8 cellular contexts compared by ENCODE assay signal in the genomic region with DNA sequence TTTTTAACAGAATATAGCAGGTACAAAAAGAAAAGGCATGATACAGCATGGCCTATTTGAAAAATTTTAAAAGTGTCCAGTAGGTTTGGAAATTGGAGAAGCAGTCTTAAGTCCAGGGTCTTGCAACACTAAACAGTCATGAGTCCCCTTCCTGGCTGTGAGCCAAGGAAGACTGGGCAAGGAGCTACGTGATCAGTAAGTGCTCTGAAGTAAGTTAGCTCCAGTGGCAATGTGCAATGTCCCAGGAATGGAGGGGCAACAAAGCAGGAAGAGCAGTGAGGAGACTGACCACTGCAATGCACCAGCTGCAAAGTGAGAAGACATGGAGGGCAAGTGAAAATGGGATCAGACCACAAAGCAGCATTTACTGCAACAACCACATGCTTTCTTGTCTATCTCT.
A peak's percentile ranks its signal among the peaks of the same experiment; 100 is the strongest.
DNase-seq lines count a peak whose midpoint lies in the region; ATAC-seq and TF ChIP-seq lines count a peak whose summit lies in the region.

No MANE protein-coding gene starts in this region.

- DNase-seq in Ammon's horn (ENCODE audit: low spot score) (peak; percentile 70), cerebellar cortex (ENCODE audit: low spot score) (peak; percentile 10), SW 1271 (lab: John Stamatoyannopoulos, UW) (no peak)
- DNase-seq in naive thymus-derived CD8-positive, alpha-beta T cell: no peak

- H3K4me1 Mint-ChIP-seq in naive thymus-derived CD8-positive, alpha-beta T cell: peaks cover 13 to 25% (median 18%) of the 10 kb centered on the region in 4 donors

- peak overlapping the region in 1 of 10 donors; percentile 16 for H3K4me3 Mint-ChIP-seq in naive thymus-derived CD8-positive, alpha-beta T cell

- no peak for TF ChIP-seq EP300 in Ishikawa (IDR thresholded peaks at IDR 0.05; ENCODE audit: borderline replicate concordance)

- H3K27me3 Mint-ChIP-seq in naive thymus-derived CD8-positive, alpha-beta T cell: no peaks in the 10 kb centered on the region

- peaks cover 9 to 87% (median 22%) of the 10 kb centered on the region in 3 donors for H3K36me3 Mint-ChIP-seq in naive thymus-derived CD8-positive, alpha-beta T cell

- no peaks in the 10 kb centered on the region for H3K9me3 Mint-ChIP-seq in naive thymus-derived CD8-positive, alpha-beta T cell

- no peak for TF ChIP-seq RAD21 in Ishikawa (IDR thresholded peaks at IDR 0.05; ENCODE audit: low read depth)

- POLR2A ChIA-PET in naive thymus-derived CD8-positive, alpha-beta T cell (lab: Charles Lee): interaction anchor here (1.8 kb wide), 1 partner anchor 39 kb away, joined by 4 read pairs; no protein-coding TSS in a partner anchor

- ATAC-seq in naive thymus-derived CD8-positive, alpha-beta T cell: no peak
- ATAC-seq in HG03045 (IDR thresholded peaks at IDR 0.05; ENCODE audit: unreplicated experiment): no peak
- ATAC-seq in HG03354 (IDR thresholded peaks at IDR 0.05; ENCODE audit: poor library complexity, severe bottlenecking, unreplicated experiment): no peak
- ATAC-seq in HG02623 (IDR thresholded peaks at IDR 0.05; ENCODE audit: unreplicated experiment): no peak

- peak overlapping the region; percentile 7 to 92 (median 52) for H3K27ac Mint-ChIP-seq in naive thymus-derived CD8-positive, alpha-beta T cell

TF ChIP-seq in Ishikawa, 13 proteins besides CTCF, POLR2A, EP300 and RAD21:
- TF ChIP-seq EGR1 (IDR thresholded peaks at IDR 0.05) (no peak), NFIC (IDR thresholded peaks at IDR 0.05) (peak; percentile 37; the same call in 1 of the 2 replicates)

Comparison
In these comparisons a context has a peak if more than half of its experiments do, and no peak if none do; other contexts are left out.
1. DNase-seq: peak in Ammon's horn (single experiment) and cerebellar cortex (single experiment); none in naive thymus-derived CD8-positive, alpha-beta T cell (0 of 10) and SW 1271 (0 of 2).